In genomic region chr11:82901165-82901938, GRCh38 we compare ENCODE assay signal across 8 cellular contexts. TPM values are rescaled to one million over a fixed set of nuclear protein-coding genes. Genes with fewer than 3 reads are reported as not detected.
DNase-seq lines count a peak whose midpoint lies in the region; ATAC-seq and TF ChIP-seq lines count a peak whose summit lies in the region.

A gene with protein sequence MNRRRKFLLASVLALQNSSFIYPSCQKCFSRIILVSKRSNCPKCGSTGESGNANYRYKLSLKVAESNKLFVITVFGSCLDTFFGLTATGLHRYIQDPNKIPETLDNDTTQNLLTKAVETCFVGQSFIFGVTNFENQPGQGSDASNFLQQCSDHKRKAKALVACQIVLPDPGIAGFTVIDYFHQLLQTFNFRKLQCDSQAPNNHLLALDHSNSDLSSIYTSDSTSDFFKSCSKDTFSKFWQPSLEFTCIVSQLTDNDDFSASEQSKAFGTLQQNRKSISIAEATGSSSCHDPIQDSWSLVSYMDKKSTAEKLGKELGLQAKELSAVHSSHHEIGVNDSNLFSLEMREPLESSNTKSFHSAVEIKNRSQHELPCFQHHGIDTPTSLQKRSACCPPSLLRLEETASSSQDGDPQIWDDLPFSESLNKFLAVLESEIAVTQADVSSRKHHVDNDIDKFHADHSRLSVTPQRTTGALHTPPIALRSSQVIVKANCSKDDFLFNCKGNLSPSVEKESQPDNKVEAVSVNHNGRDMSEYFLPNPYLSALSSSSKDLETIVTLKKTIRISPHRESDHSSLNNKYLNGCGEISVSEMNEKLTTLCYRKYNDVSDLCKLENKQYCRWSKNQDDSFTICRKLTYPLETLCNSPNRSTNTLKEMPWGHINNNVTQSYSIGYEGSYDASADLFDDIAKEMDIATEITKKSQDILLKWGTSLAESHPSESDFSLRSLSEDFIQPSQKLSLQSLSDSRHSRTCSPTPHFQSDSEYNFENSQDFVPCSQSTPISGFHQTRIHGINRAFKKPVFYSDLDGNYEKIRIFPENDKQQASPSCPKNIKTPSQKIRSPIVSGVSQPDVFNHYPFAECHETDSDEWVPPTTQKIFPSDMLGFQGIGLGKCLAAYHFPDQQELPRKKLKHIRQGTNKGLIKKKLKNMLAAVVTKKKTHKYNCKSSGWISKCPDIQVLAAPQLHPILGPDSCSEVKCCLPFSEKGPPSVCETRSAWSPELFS (plus strand): TSS chr11:82901736. CDS start chr11:82914739, 13,003 bp downstream.

- peak; percentile 79 for TF ChIP-seq POLR2A in erythroblast (IDR thresholded peaks at IDR 0.05; ENCODE audit: low read length)

- DNase-seq in DMS114 treated with DMSO at 0.1 percent for 48 hours (lab: John Stamatoyannopoulos, UW; ENCODE audit: unreplicated experiment): peak; percentile 94
- DNase-seq in Jurkat, Clone E6-1 (ENCODE audit: low read depth, low spot score): peak; percentile 98
- peak; percentile 89 for DNase-seq in activated T-cell treated with anti-CD3 and anti-CD28 coated beads, Interleukin-2, amount 50 U/mL, for 24 hours
- peak; percentile 97 to 98 for DNase-seq in erythroblast (lab: John Stamatoyannopoulos, UW)
- DNase-seq in stimulated activated CD8-positive, alpha-beta memory T cell treated with anti-CD3 and anti-CD28 coated beads, Interleukin-4, amount 100 ng/mL, for 48 hours: peak; percentile 95

- no peaks in the 10 kb centered on the region for H3K36me3 ChIP-seq in mucosa of rectum (ENCODE audit: control insufficient read depth in 2 of 2, insufficient read depth in 2 of 2, low read length in 2 of 2)

- peaks cover 12 to 19% of the 10 kb centered on the region in 2 donors for H3K4me1 ChIP-seq in mucosa of rectum (ENCODE audit: control insufficient read depth in 2 of 2, insufficient read depth in 2 of 2, low read length in 2 of 2)

- peak within 1 kb of the TSS; percentile 99 for H3K27ac Mint-ChIP-seq in activated T-cell treated with anti-CD3 and anti-CD28 coated beads, Interleukin-2, amount 50 U/mL, for 24 hours

- H3K4me3 ChIP-seq in Jurkat, Clone E6-1 (ENCODE audit: low read length): peak within 1 kb of the TSS; percentile 85
- H3K4me3 ChIP-seq in mucosa of rectum (ENCODE audit: low read length in 2 of 2): peak within 1 kb of the TSS; percentile 76 to 93

- peak; percentile 71 for ATAC-seq in GM21619 (IDR thresholded peaks at IDR 0.05; ENCODE audit: unreplicated experiment)

- H3K27me3 ChIP-seq in mucosa of rectum (ENCODE audit: control insufficient read depth in 2 of 2, insufficient read depth in 2 of 2, low read length in 2 of 2): no peaks in the 10 kb centered on the region

- peak within 1 kb of the TSS; percentile 71 to 81 for H3K9ac ChIP-seq in mucosa of rectum (ENCODE audit: low read depth in 1 of 2, low read length in 2 of 2)

- H3K4me1 Mint-ChIP-seq in activated T-cell treated with anti-CD3 and anti-CD28 coated beads, Interleukin-2, amount 50 U/mL, for 24 hours (ENCODE audit: low read depth): peaks cover 63% of the 10 kb centered on the region

- H3K9me3 Mint-ChIP-seq in activated T-cell treated with anti-CD3 and anti-CD28 coated beads, Interleukin-2, amount 50 U/mL, for 24 hours: no peaks in the 10 kb centered on the region

- peak within 1 kb of the TSS; percentile 96 for H3K4me3 Mint-ChIP-seq in activated T-cell treated with anti-CD3 and anti-CD28 coated beads, Interleukin-2, amount 50 U/mL, for 24 hours

- H3K27ac ChIP-seq in mucosa of rectum (ENCODE audit: low read depth in 2 of 2, low read length in 2 of 2): peak within 1 kb of the TSS; percentile 90 to 98

- no peaks in the 10 kb centered on the region for H3K9me3 ChIP-seq in mucosa of rectum (ENCODE audit: control insufficient read depth in 2 of 2, low read length in 2 of 2)

- no peaks in the 10 kb centered on the region for H3K27me3 Mint-ChIP-seq in activated T-cell treated with anti-CD3 and anti-CD28 coated beads, Interleukin-2, amount 50 U/mL, for 24 hours

- peaks cover 25% of the 10 kb centered on the region for H3K36me3 Mint-ChIP-seq in activated T-cell treated with anti-CD3 and anti-CD28 coated beads, Interleukin-2, amount 50 U/mL, for 24 hours (ENCODE audit: low read depth)

TF ChIP-seq in PFSK-1, 5 proteins besides CTCF, POLR2A, EP300 and RAD21:
- peak; percentile 95 for TF ChIP-seq SIN3A (IDR thresholded peaks at IDR 0.05; ENCODE audit: borderline replicate concordance, insufficient read depth, low read length)
- TF ChIP-seq POLR2AphosphoS5 (IDR thresholded peaks at IDR 0.05; ENCODE audit: low read depth, low read length): peak; percentile 90
- no peak for TF ChIP-seq REST (IDR thresholded peaks at IDR 0.05; ENCODE audit: insufficient read depth in 1 of 2, low read depth in 2 of 2, low read length in 2 of 2)
- no peak for TF ChIP-seq FOXP2 (optimal IDR thresholded peaks at IDR 0.05; ENCODE audit: borderline replicate concordance, extremely low read depth, extremely low read length, insufficient read depth)
- TF ChIP-seq TAF1 (IDR thresholded peaks at IDR 0.05; ENCODE audit: borderline replicate concordance, insufficient read depth, low read length): 0 out of 2 replicates have a peak, but pooled peaks have one; percentile 75

RNA-seq across cellular contexts. Expression of the gene that starts here (rescaled TPM):
- 16.0 TPM for polyA plus RNA-seq in Jurkat, Clone E6-1 (2012; ENCODE audit: insufficient read depth, insufficient read length)
- 3.1 TPM for polyA plus RNA-seq in PFSK-1 (2012; ENCODE audit: insufficient read length, low read depth)

Comparison
In these comparisons a context has a peak if more than half of its experiments do, and no peak if none do; other contexts are left out.
1. Peak in every context shown above with its lines: DNase-seq, ATAC-seq, H3K4me3 ChIP-seq and H3K27ac ChIP-seq.